In genomic region chr19:56103027-56103614, GRCh38 we compare ENCODE assay signal across 23 cellular contexts.
"Had no signal": no experiment of that assay in that cellular context is flagged by ENCODE, and none has a peak within 500 bp of the region (broad histone marks: within the 10 kb centered on the region; RNA-seq: fewer than 3 reads in every experiment).

No MANE protein-coding gene starts in this region.

- ATAC-seq: activated CD4-positive, CD25-positive, alpha-beta regulatory T cell treated with anti-CD3 and anti-CD28 coated beads, Interleukin-2, amount 50 U/mL, for 24 hours; activated CD8-positive, alpha-beta T cell treated with anti-CD3 and anti-CD28 coated beads, Interleukin-2, amount 10 ng/mL, durations not matched to agents 7 days and 5 days; activated naive CD4-positive, alpha-beta T cell treated with anti-CD3 and anti-CD28 coated beads, Interleukin-2, amount 50 U/mL, for 72 hours; gastroesophageal sphincter; heart left ventricle; left cardiac atrium; sciatic nerve had no signal

- H3K4me3 Mint-ChIP-seq: activated CD4-positive, alpha-beta T cell treated with anti-CD3 and anti-CD28 coated beads, Interleukin-2, amount 10 ng/mL, durations not matched to agents 7 days and 5 days; activated CD8-positive, alpha-beta T cell treated with anti-CD3 and anti-CD28 coated beads, Interleukin-2, amount 10 ng/mL, durations not matched to agents 7 days and 5 days; activated T-helper 1 cell treated with anti-CD3 and anti-CD28 coated beads, Interleukin-12 subunit alpha, Interleukin-12 subunit beta, Interleukin-2, Interleukin-4 antibody, amounts not matched to agents 30 ng/mL and 10 ng/mL and 1 ng/mL, durations not matched to agents 14 hours and 24 hours and 36 hours; central memory CD8-positive, alpha-beta T cell; endodermal cell; nephron; T-helper 2 cell treated with Interferon-gamma antibody and Interleukin-4, amounts not matched to agents 5 μg/mL and 100 μg/mL, for 36 hours; type B pancreatic cell had no signal

- H3K27ac ChIP-seq: colonic mucosa, esophagus squamous epithelium, heart left ventricle, testis, VCaP had no signal

- H3K9me3 Mint-ChIP-seq: activated CD4-positive, alpha-beta T cell treated with anti-CD3 and anti-CD28 coated beads, Interleukin-2, amount 10 ng/mL, durations not matched to agents 7 days and 5 days; activated naive CD4-positive, alpha-beta T cell treated with anti-CD3 and anti-CD28 coated beads, Interleukin-2, amount 50 U/mL, for 72 hours; activated T-helper 1 cell treated with anti-CD3 and anti-CD28 coated beads, Interleukin-12 subunit alpha, Interleukin-12 subunit beta, Interleukin-2, Interleukin-4 antibody, amounts not matched to agents 30 ng/mL and 10 ng/mL and 1 ng/mL, durations not matched to agents 14 hours and 24 hours and 36 hours; central memory CD8-positive, alpha-beta T cell; endodermal cell; nephron; T-helper 2 cell treated with Interferon-gamma antibody and Interleukin-4, amounts not matched to agents 5 μg/mL and 100 μg/mL, for 36 hours; type B pancreatic cell had no signal

- H3K27ac Mint-ChIP-seq: activated CD8-positive, alpha-beta T cell treated with anti-CD3 and anti-CD28 coated beads, Interleukin-2, amount 10 ng/mL, durations not matched to agents 7 days and 5 days; activated T-helper 1 cell treated with anti-CD3 and anti-CD28 coated beads, Interleukin-12 subunit alpha, Interleukin-12 subunit beta, Interleukin-2, Interleukin-4 antibody, amounts not matched to agents 30 ng/mL and 10 ng/mL and 1 ng/mL, durations not matched to agents 14 hours and 24 hours and 36 hours; endodermal cell; T-helper 2 cell treated with Interferon-gamma antibody and Interleukin-4, amounts not matched to agents 5 μg/mL and 100 μg/mL, for 36 hours; type B pancreatic cell had no signal

- DNase-seq: activated CD4-positive, alpha-beta T cell treated with anti-CD3 and anti-CD28 coated beads, Interleukin-2, amount 10 ng/mL, durations not matched to agents 7 days and 5 days; activated CD8-positive, alpha-beta T cell treated with anti-CD3 and anti-CD28 coated beads, Interleukin-2, amount 10 ng/mL, durations not matched to agents 7 days and 5 days; adrenal gland; colonic mucosa; endodermal cell; esophagus squamous epithelium; heart left ventricle; islet precursor cell; left cardiac atrium; small intestine; stimulated activated CD4-positive, alpha-beta T cell treated with anti-CD3 and anti-CD28 coated beads, Interleukin-15, amount 100 ng/mL, for 24 hours; stimulated activated naive CD4-positive, alpha-beta T cell; testis had no signal

- H3K27me3 Mint-ChIP-seq: activated CD4-positive, alpha-beta T cell treated with anti-CD3 and anti-CD28 coated beads, Interleukin-2, amount 10 ng/mL, durations not matched to agents 7 days and 5 days; central memory CD8-positive, alpha-beta T cell; type B pancreatic cell had no signal
